In the genomic region with DNA sequence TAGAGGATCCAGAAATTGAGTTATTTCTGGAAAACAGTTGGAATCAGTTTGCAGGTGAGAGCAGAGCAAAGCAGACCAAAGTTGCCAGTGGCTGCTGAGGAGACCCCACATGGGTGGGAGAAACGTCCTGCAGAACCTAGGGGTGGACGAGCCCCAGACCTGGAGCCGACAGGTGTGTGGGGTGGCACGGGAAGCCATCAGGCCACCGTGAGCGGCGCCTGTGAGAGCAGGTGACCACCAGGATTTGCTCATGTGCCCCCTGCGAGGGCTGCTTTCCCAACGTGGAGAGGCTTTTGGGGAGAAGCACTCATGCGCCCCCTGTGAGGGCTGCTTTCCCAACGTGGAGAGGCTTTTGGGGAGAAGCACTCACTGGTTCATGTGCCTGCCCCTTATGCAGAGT, we compare ENCODE assay signal across 2 cellular contexts.
"Had no signal": no experiment of that assay in that cellular context is flagged by ENCODE, and none has a peak within 500 bp of the region (broad histone marks: within the 10 kb centered on the region; RNA-seq: fewer than 3 reads in every experiment).

No MANE protein-coding gene starts in this region.

- H3K4me3 ChIP-seq: GM12878 had no signal

- DNase-seq: GF-D8 had no signal
